In genomic region chr5:31086839-31087415, GRCh38 we compare ENCODE assay signal across 18 cellular contexts.
A peak's percentile ranks its signal among the peaks of the same experiment; 100 is the strongest.
DNase-seq lines count a peak whose midpoint lies in the region; FAIRE-seq and TF ChIP-seq lines count a peak whose summit lies in the region.
"Had no signal": no experiment of that assay in that cellular context is flagged by ENCODE, and none has a peak within 500 bp of the region (broad histone marks: within the 10 kb centered on the region; RNA-seq: fewer than 3 reads in every experiment).

No MANE protein-coding gene starts in this region.

- H3K4me1 ChIP-seq in iPS-15b (ENCODE audit: control insufficient read depth, insufficient read depth, low read length), result peaks cover 3% of the 10 kb centered on the region

- TF ChIP-seq CTCF in retinal pigment epithelial cell (conservative IDR thresholded peaks at IDR 0.05; ENCODE audit: low read depth, low read length) (no peak), dorsolateral prefrontal cortex (IDR thresholded peaks at IDR 0.05 in 54 of 56, conservative IDR thresholded peaks at IDR 0.05 in 2 of 56; ENCODE audit: low read depth in 1 of 56, partially characterized antibody in 56 of 56) (no peak)

- FAIRE-seq in HTR-8/SVneo (lab: Jason Lieb, UNC) (peak; percentile 66), GM12891 (lab: Jason Lieb, UNC) (no peak)
- FAIRE-seq: A204.1 had no signal

- no peak for TF ChIP-seq POLR2A in GM12891 (IDR thresholded peaks at IDR 0.05; ENCODE audit: low read depth, low read length)

- H3K9me3 ChIP-seq in iPS-15b (ENCODE audit: control insufficient read depth, insufficient read depth, low read length), result no peaks in the 10 kb centered on the region

- DNase-seq in HTR-8/SVneo (ENCODE audit: insufficient read length, low spot score) (no peak), SK-N-DZ (ENCODE audit: low spot score) (peak; percentile 73), retinal pigment epithelial cell (ENCODE audit: low read depth) (peak; percentile 27), LoVo (ENCODE audit: low spot score) (no peak), GM12891 (ENCODE audit: insufficient read length, low spot score) (no peak), dorsolateral prefrontal cortex (no peak)
- DNase-seq: EL; GF-D8; H9; HFFc6; NCI-H1694 treated with DMSO at 0.1 percent for 48 hours; NCI-H2081 treated with DMSO at 0.1 percent for 48 hours; NCI-H2171 treated with DMSO at 0.1 percent for 48 hours; NCI-H446; NK-92 treated with Interleukin-12 subunit alpha and Interleukin-12 subunit beta, amount 100 ng/mL, for 24 hours; T-cell had no signal

- no peak overlapping the region for H3K27ac ChIP-seq in dorsolateral prefrontal cortex

- H3K9ac ChIP-seq in iPS-15b (ENCODE audit: low read depth, low read length), result peak overlapping the region; percentile 0

- H3K27me3 ChIP-seq in iPS-15b (ENCODE audit: control insufficient read depth, insufficient read depth, low read length), result no peaks in the 10 kb centered on the region
- H3K27me3 ChIP-seq in dorsolateral prefrontal cortex, result peaks cover 0 to 4% (median 0%) of the 10 kb centered on the region in 45 donors

- no peak overlapping the region for H3K4me3 ChIP-seq in iPS-15b (ENCODE audit: low read depth, low read length)
- H3K4me3 ChIP-seq in retinal pigment epithelial cell (ENCODE audit: low read length), result no peak overlapping the region
- H3K4me3 ChIP-seq in dorsolateral prefrontal cortex, result no peak overlapping the region

- H3K36me3 ChIP-seq in iPS-15b (ENCODE audit: control insufficient read depth, insufficient read depth, low read length), result no peaks in the 10 kb centered on the region

- intact Hi-C loops in dorsolateral prefrontal cortex (cut with DNase I), result no loop called here

TF ChIP-seq in GM12891, 5 proteins besides CTCF, POLR2A, EP300 and RAD21:
- TF ChIP-seq TAF1 (IDR thresholded peaks at IDR 0.05; ENCODE audit: low read depth, low read length) (no peak), PAX5 (IDR thresholded peaks at IDR 0.05; ENCODE audit: insufficient read depth, low read length, severe bottlenecking) (no peak), SPI1 (IDR thresholded peaks at IDR 0.05; ENCODE audit: low read depth, low read length) (no peak), POU2F2 (IDR thresholded peaks at IDR 0.05; ENCODE audit: low read depth, low read length) (no peak), POLR2AphosphoS5 (IDR thresholded peaks at IDR 0.05; ENCODE audit: low read depth, low read length) (no peak)

Comparison
In these comparisons a context has a peak if more than half of its experiments do, and no peak if none do; other contexts are left out.
1. DNase-seq: peak in SK-N-DZ (single experiment) and retinal pigment epithelial cell (single experiment); none in HTR-8/SVneo (single experiment), LoVo (single experiment), GM12891 (single experiment) and dorsolateral prefrontal cortex (0 of 10).